Comparison of ENCODE assay signal across 8 cellular contexts in the genomic region with DNA sequence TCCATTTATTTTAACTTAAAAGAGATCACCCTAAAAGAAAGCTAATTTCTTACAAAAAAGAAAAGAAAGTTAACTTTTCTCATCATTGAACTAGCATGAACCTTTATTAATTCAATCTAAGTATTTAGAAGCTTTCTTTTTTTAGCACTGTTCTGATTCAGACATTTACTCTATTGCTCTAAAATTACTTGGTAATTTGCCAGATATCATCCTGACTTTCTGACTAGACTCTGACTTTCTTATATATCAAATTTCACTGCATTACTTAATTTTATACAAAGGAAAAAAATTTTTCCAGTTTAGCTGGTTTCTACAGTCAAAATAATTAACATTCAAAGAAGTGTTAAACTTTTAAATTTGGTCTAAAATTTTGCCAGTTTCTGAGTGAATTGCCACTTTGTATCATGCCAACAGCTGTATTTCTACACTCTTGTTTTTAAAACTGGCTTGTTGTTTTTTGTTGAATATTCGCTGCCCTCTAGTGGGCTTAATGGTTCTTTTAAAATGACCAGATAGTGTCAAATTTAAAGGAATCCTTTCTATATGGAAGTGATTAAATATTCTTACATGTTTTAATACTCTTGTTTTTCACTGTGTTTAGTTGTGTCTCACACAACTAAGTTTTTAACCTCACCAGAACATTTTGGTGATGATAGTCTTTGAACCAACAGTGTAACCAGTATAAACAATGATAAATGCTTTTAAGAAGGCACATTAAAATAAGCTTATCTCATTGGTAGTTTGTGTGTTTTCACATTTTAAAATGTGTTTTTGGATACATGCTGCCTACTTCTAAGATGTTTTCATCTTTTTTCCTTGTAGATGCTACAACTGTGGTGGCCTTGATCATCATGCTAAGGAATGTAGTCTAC.
DNase-seq lines count a peak whose midpoint lies in the region; ATAC-seq and TF ChIP-seq lines count a peak whose summit lies in the region.

No MANE protein-coding gene starts in this region.

- ATAC-seq in left cardiac atrium (no peak), lung (ENCODE audit: insufficient read depth, low FRiP score) (no peak), HG02981 (IDR thresholded peaks at IDR 0.05; ENCODE audit: unreplicated experiment) (no peak)

- in situ Hi-C loops in astrocyte of the cerebellum (cut with HindIII; ENCODE audit: low sequenced_read_pairs), result loop anchor here (5.0 kb wide), 1 partner anchor 136 kb away; no protein-coding TSS in a partner anchor

- intact Hi-C loops in left cardiac atrium (cut with DNase I), result no loop called here

- H3K36me3 ChIP-seq in right atrium auricular region, result no peaks in the 10 kb centered on the region
- H3K36me3 ChIP-seq in lung (ENCODE audit: control insufficient read depth in 2 of 2, insufficient read depth in 2 of 2, low read length in 2 of 2), result no peaks in the 10 kb centered on the region

- H3K27me3 ChIP-seq in right atrium auricular region (no peaks in the 10 kb centered on the region), lung (ENCODE audit: control insufficient read depth, insufficient read depth) (no peaks in the 10 kb centered on the region)

- TF ChIP-seq CTCF in right atrium auricular region (IDR thresholded peaks at IDR 0.05), result peak; percentile 44 to 58
- TF ChIP-seq CTCF in astrocyte of the cerebellum (IDR thresholded peaks at IDR 0.05; ENCODE audit: low read depth, low read length, missing control alignments), result peak; percentile 21
- TF ChIP-seq CTCF in lung (IDR thresholded peaks at IDR 0.05; ENCODE audit: control extremely low read depth, extremely low read depth), result peak; percentile 0

- no peaks in the 10 kb centered on the region for H3K4me1 ChIP-seq in right atrium auricular region
- H3K4me1 ChIP-seq in lung (ENCODE audit: control insufficient read depth in 2 of 2, insufficient read depth in 2 of 2, low read length in 2 of 2), result no peaks in the 10 kb centered on the region

- H3K4me3 ChIP-seq in right atrium auricular region, result no peak overlapping the region
- H3K4me3 ChIP-seq in astrocyte of the cerebellum (ENCODE audit: low read depth, low read length), result no peak overlapping the region
- H3K4me3 ChIP-seq in lung, result no peak overlapping the region

- no peak for DNase-seq in right atrium auricular region (ENCODE audit: low spot score)
- no peak for DNase-seq in left cardiac atrium
- DNase-seq in NCI-H2107 (lab: John Stamatoyannopoulos, UW), result peak; percentile 31
- DNase-seq in astrocyte of the cerebellum (ENCODE audit: low read depth), result peak; percentile 32
- DNase-seq in lung (ENCODE audit: low spot score), result no peak
- DNase-seq in cerebellar nuclear complex (lab: John Stamatoyannopoulos, UW), result no peak
- DNase-seq in effector CD4-positive, alpha-beta T cell, result no peak

- H3K9me3 ChIP-seq in right atrium auricular region (no peaks in the 10 kb centered on the region), lung (ENCODE audit: control insufficient read depth in 2 of 2, insufficient read depth in 1 of 2, low read length in 1 of 2) (no peaks in the 10 kb centered on the region)

- H3K27ac ChIP-seq in right atrium auricular region (no peak overlapping the region), lung (ENCODE audit: low read depth in 1 of 2, low read length in 1 of 2) (no peak overlapping the region)

- WGBS in lung, 2 donors, result 10 to 11% methylated on average over 1 of the region's 1 CpG

Comparison
In these comparisons a context has a peak if more than half of its experiments do, and no peak if none do; other contexts are left out.
1. DNase-seq: peak in NCI-H2107 (single experiment) and astrocyte of the cerebellum (single experiment); none in right atrium auricular region (single experiment), left cardiac atrium (single experiment), lung (single experiment), cerebellar nuclear complex (0 of 2) and effector CD4-positive, alpha-beta T cell (single experiment).
2. CTCF ChIP-seq: peak in every context shown above with its lines; median percentile 51 in right atrium auricular region; 21 in astrocyte of the cerebellum; 0 in lung.